9 cellular contexts compared by ENCODE assay signal in genomic region chr5:180135128-180135955, GRCh38.
DNase-seq lines count a peak whose midpoint lies in the region; ATAC-seq and FAIRE-seq lines count a peak whose summit lies in the region.
"Had no signal": no experiment of that assay in that cellular context is flagged by ENCODE, and none has a peak within 500 bp of the region (broad histone marks: within the 10 kb centered on the region; RNA-seq: fewer than 3 reads in every experiment).

No MANE protein-coding gene starts in this region.

- H3K4me1 ChIP-seq in skeletal muscle satellite cell (ENCODE audit: control insufficient read depth, insufficient read depth, low read length), result peaks cover 11% of the 10 kb centered on the region
- no peaks in the 10 kb centered on the region for H3K4me1 ChIP-seq in CD4-positive, alpha-beta memory T cell (ENCODE audit: insufficient read depth, low read length)
- H3K4me1 ChIP-seq: HAP-1 had no signal

- no peak overlapping the region for H3K27ac Mint-ChIP-seq in CD4-positive, alpha-beta memory T cell

- H3K9me3 ChIP-seq in skeletal muscle satellite cell (replicated peaks; ENCODE audit: low read length), result no peaks in the 10 kb centered on the region
- no peaks in the 10 kb centered on the region for H3K9me3 ChIP-seq in CD4-positive, alpha-beta memory T cell (ENCODE audit: control insufficient read depth in 1 of 2, low read length in 2 of 2)
- H3K9me3 ChIP-seq: HAP-1 had no signal

- H3K36me3 ChIP-seq in skeletal muscle satellite cell (ENCODE audit: insufficient read depth, low read length), result no peaks in the 10 kb centered on the region
- H3K36me3 ChIP-seq in CD4-positive, alpha-beta memory T cell (ENCODE audit: insufficient read depth, low read length), result no peaks in the 10 kb centered on the region
- H3K36me3 ChIP-seq: HAP-1 had no signal

- no peak overlapping the region for H3K4me3 ChIP-seq in skeletal muscle satellite cell (ENCODE audit: low read length)
- no peak overlapping the region for H3K4me3 ChIP-seq in CD4-positive, alpha-beta memory T cell (ENCODE audit: low read length in 2 of 2)
- H3K4me3 ChIP-seq: HAP-1 had no signal

- peak overlapping the region; percentile 15 for H3K4me2 ChIP-seq in skeletal muscle satellite cell (ENCODE audit: low read length)

- H3K4me3 Mint-ChIP-seq in CD4-positive, alpha-beta memory T cell, result no peak overlapping the region

- POLR2A ChIA-PET in CD4-positive, alpha-beta memory T cell (lab: Charles Lee; ENCODE audit: partially characterized antibody), result no interaction called here

- H3K4me1 Mint-ChIP-seq in CD4-positive, alpha-beta memory T cell, result no peaks in the 10 kb centered on the region

- no peak for ATAC-seq in HG03469 (IDR thresholded peaks at IDR 0.05; ENCODE audit: unreplicated experiment)

- CTCF ChIA-PET in CD4-positive, alpha-beta memory T cell (lab: Charles Lee; ENCODE audit: partially characterized antibody), result no interaction called here

- DNase-seq in H4 (ENCODE audit: low spot score) (peak; percentile 82), RCC 7860 (ENCODE audit: low spot score) (peak; percentile 79), dermis blood vessel endothelial cell (peak; percentile 60), NCI-H510A (lab: John Stamatoyannopoulos, UW) (no peak), T-helper 9 cell (no peak)
- DNase-seq in CD4-positive, alpha-beta memory T cell, result no peak

- no peak overlapping the region for H3K27ac ChIP-seq in CD4-positive, alpha-beta memory T cell (ENCODE audit: low read depth, low read length)

- H3K9me3 Mint-ChIP-seq in CD4-positive, alpha-beta memory T cell, result no peaks in the 10 kb centered on the region

- peaks cover 0 to 13% of the 10 kb centered on the region in 2 donors for H3K27me3 Mint-ChIP-seq in CD4-positive, alpha-beta memory T cell

- H3K9ac ChIP-seq in skeletal muscle satellite cell (ENCODE audit: low read depth, low read length), result no peak overlapping the region

- H3K27me3 ChIP-seq in skeletal muscle satellite cell (ENCODE audit: control insufficient read depth, insufficient read depth, low read length), result peaks cover 57% of the 10 kb centered on the region
- no peaks in the 10 kb centered on the region for H3K27me3 ChIP-seq in CD4-positive, alpha-beta memory T cell (ENCODE audit: insufficient read depth, low read length)

- intact Hi-C loops in CD4-positive, alpha-beta memory T cell (cut with micrococcal nuclease), result no loop called here

- peak; percentile 77 for FAIRE-seq in RCC 7860 (lab: Jason Lieb, UNC)

- no peaks in the 10 kb centered on the region for H3K36me3 Mint-ChIP-seq in CD4-positive, alpha-beta memory T cell

Comparison
In these comparisons a context has a peak if more than half of its experiments do, and no peak if none do; other contexts are left out.
1. DNase-seq: peak in H4 (single experiment), RCC 7860 (single experiment) and dermis blood vessel endothelial cell (single experiment); none in CD4-positive, alpha-beta memory T cell (0 of 5), NCI-H510A (single experiment) and T-helper 9 cell (single experiment).